35 cellular contexts compared by ENCODE assay signal in genomic region chr11:88181776-88182175, GRCh38.
"Had no signal": no experiment of that assay in that cellular context is flagged by ENCODE, and none has a peak within 500 bp of the region (broad histone marks: within the 10 kb centered on the region; RNA-seq: fewer than 3 reads in every experiment).

No MANE protein-coding gene starts in this region.

- H3K4me1 Mint-ChIP-seq: neural crest cell had no signal

- H3K36me3 ChIP-seq: adrenal gland, cardiac muscle cell, colonic mucosa, esophagus muscularis mucosa, gastrocnemius medialis, pancreas, right atrium auricular region, spleen, thoracic aorta had no signal

- H3K9me3 ChIP-seq: adrenal gland, body of pancreas, colonic mucosa, esophagus muscularis mucosa, gastrocnemius medialis, pancreas, right atrium auricular region, thoracic aorta had no signal

- H3K4me3 ChIP-seq: adrenal gland, body of pancreas, cardiac muscle cell, colonic mucosa, dorsolateral prefrontal cortex, esophagus muscularis mucosa, gastrocnemius medialis, hepatocyte, pancreas, right atrium auricular region, spleen, thoracic aorta had no signal

- H3K27me3 ChIP-seq: adrenal gland, body of pancreas, cardiac muscle cell, colonic mucosa, dorsolateral prefrontal cortex, esophagus muscularis mucosa, gastrocnemius medialis, hepatocyte, pancreas, right atrium auricular region, spleen had no signal

- DNase-seq: activated CD4-positive, alpha-beta T cell treated with anti-CD3 and anti-CD28 coated beads for 4 hours; activated CD4-positive, alpha-beta T cell treated with anti-CD3 and anti-CD28 coated beads, Interleukin-2, amount 50 U/mL, for 48 hours; activated CD8-positive, alpha-beta memory T cell treated with anti-CD3 and anti-CD28 coated beads, Interleukin-2, amount 50 U/mL, for 4 hours; activated effector memory CD4-positive, alpha-beta T cell treated with anti-CD3 and anti-CD28 coated beads, Interleukin-2, amount 50 U/mL, for 16 hours; activated naive CD4-positive, alpha-beta T cell treated with anti-CD3 and anti-CD28 coated beads for 36 hours; activated naive CD8-positive, alpha-beta T cell treated with anti-CD3 and anti-CD28 coated beads for 36 hours; activated T-cell treated with anti-CD3 and anti-CD28 coated beads, Interleukin-2, amount 50 U/mL, for 1 hour; adrenal gland; aorta; body of pancreas; cerebellar nuclear complex; colonic mucosa; dorsolateral prefrontal cortex; effector memory CD4-positive, alpha-beta T cell; gastrocnemius medialis; islet precursor cell; left cardiac atrium; midbrain; naive thymus-derived CD8-positive, alpha-beta T cell; nucleus accumbens; pancreas; spleen; stimulated activated CD4-positive, alpha-beta T cell treated with anti-CD3 and anti-CD28 coated beads, Interleukin-2, amount 100 ng/mL, for 48 hours; stimulated activated naive CD4-positive, alpha-beta T cell treated with Interleukin-2 at 50 U/mL for 16 hours; T-helper 2 cell; trophoblast cell had no signal

- H3K9me3 Mint-ChIP-seq: activated naive CD4-positive, alpha-beta T cell treated with anti-CD3 and anti-CD28 coated beads for 36 hours; activated naive CD8-positive, alpha-beta T cell treated with anti-CD3 and anti-CD28 coated beads for 36 hours; activated T-helper 1 cell treated with anti-CD3 and anti-CD28 coated beads, Interleukin-12 subunit alpha, Interleukin-12 subunit beta, Interleukin-2, Interleukin-4 antibody, amounts not matched to agents 30 ng/mL and 10 ng/mL and 1 ng/mL, durations not matched to agents 14 hours and 24 hours and 36 hours; neural crest cell had no signal

- H3K36me3 Mint-ChIP-seq: activated naive CD8-positive, alpha-beta T cell treated with anti-CD3 and anti-CD28 coated beads for 36 hours had no signal

- H3K27ac Mint-ChIP-seq: activated naive CD4-positive, alpha-beta T cell treated with anti-CD3 and anti-CD28 coated beads for 36 hours; activated naive CD8-positive, alpha-beta T cell treated with anti-CD3 and anti-CD28 coated beads for 36 hours; activated T-helper 1 cell treated with anti-CD3 and anti-CD28 coated beads, Interleukin-12 subunit alpha, Interleukin-12 subunit beta, Interleukin-2, Interleukin-4 antibody, amounts not matched to agents 30 ng/mL and 10 ng/mL and 1 ng/mL, durations not matched to agents 14 hours and 24 hours and 36 hours; naive thymus-derived CD8-positive, alpha-beta T cell had no signal

- FAIRE-seq: urothelium cell line had no signal

- H3K27ac ChIP-seq: adrenal gland, body of pancreas, cardiac muscle cell, colonic mucosa, dorsolateral prefrontal cortex, esophagus muscularis mucosa, gastrocnemius medialis, hepatocyte, pancreas, right atrium auricular region, spleen, thoracic aorta, VCaP had no signal

- H3K4me2 ChIP-seq: hepatocyte had no signal

- ATAC-seq: body of pancreas; gastrocnemius medialis; left cardiac atrium; naive thymus-derived CD8-positive, alpha-beta T cell; pancreas had no signal

- H3K79me2 ChIP-seq: hepatocyte had no signal

- H2AFZ ChIP-seq: hepatocyte had no signal

- H3K4me1 ChIP-seq: adrenal gland, body of pancreas, colonic mucosa, esophagus muscularis mucosa, gastrocnemius medialis, pancreas, right atrium auricular region, spleen had no signal

- H3K4me3 Mint-ChIP-seq: activated naive CD4-positive, alpha-beta T cell treated with anti-CD3 and anti-CD28 coated beads for 36 hours; activated naive CD8-positive, alpha-beta T cell treated with anti-CD3 and anti-CD28 coated beads for 36 hours; activated T-helper 1 cell treated with anti-CD3 and anti-CD28 coated beads, Interleukin-12 subunit alpha, Interleukin-12 subunit beta, Interleukin-2, Interleukin-4 antibody, amounts not matched to agents 30 ng/mL and 10 ng/mL and 1 ng/mL, durations not matched to agents 14 hours and 24 hours and 36 hours; naive thymus-derived CD8-positive, alpha-beta T cell; neural crest cell had no signal
